Comparison of ENCODE assay signal across 1 cellular context in the genomic region with DNA sequence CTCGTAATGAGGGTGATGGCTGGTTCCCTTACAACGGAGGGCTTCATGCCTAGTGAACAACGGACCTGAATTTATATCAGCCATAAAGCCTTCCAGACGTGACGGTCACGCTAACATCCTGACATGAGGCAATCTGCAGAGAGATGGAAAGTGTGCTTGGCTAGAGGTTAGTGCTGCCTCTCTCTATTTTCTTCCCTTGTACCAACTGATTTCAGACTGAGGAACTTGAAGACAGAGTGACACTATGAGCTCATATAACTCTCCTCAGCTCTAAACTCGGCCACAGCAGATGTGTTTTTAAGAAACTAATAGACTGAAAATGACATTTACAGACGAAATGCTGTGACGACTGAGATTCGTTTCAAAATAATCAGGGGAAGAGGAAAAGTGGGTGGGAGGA.
TF ChIP-seq lines count a peak whose summit lies in the region.

No MANE protein-coding gene starts in this region.

TF ChIP-seq in GM12878, 131 proteins besides CTCF, POLR2A, EP300 and RAD21 (continued from another document):
- TF ChIP-seq RELB (IDR thresholded peaks at IDR 0.05; ENCODE audit: low read depth) (no peak), CHD1 (IDR thresholded peaks at IDR 0.05; ENCODE audit: low read depth, low read length) (peak; percentile 35; the same call in 1 of the 2 replicates), CHD4 (IDR thresholded peaks at IDR 0.05) (no peak), ZNF687 (IDR thresholded peaks at IDR 0.05) (peak; percentile 56; the same call in 1 of the 2 replicates), SMAD5 (IDR thresholded peaks at IDR 0.05; ENCODE audit: low read depth) (peak; percentile 64; the same call in 1 of the 2 replicates), POLR2AphosphoS5 (IDR thresholded peaks at IDR 0.05; ENCODE audit: low read length) (peak; percentile 45; the same call in 1 of the 2 replicates), PML (IDR thresholded peaks at IDR 0.05; ENCODE audit: low read length) (0 out of 2 replicates have a peak, but pooled peaks have one; percentile 9), CREM (IDR thresholded peaks at IDR 0.05; ENCODE audit: low read depth) (peak; percentile 68), RUNX3 (IDR thresholded peaks at IDR 0.05; ENCODE audit: low read length) (peak; percentile 23; the same call in 1 of the 2 replicates), BMI1 (IDR thresholded peaks at IDR 0.05; ENCODE audit: borderline replicate concordance) (0 out of 2 replicates have a peak, but pooled peaks have one; percentile 21), ATF7 (IDR thresholded peaks at IDR 0.05; ENCODE audit: low read depth) (peak; percentile 38; the same call in 1 of the 2 replicates), YY1 (IDR thresholded peaks at IDR 0.05; ENCODE audit: low read depth, low read length) (0 out of 2 replicates have a peak, but pooled peaks have one; percentile 13), JUND (IDR thresholded peaks at IDR 0.05; ENCODE audit: low read depth, low read length) (no peak), POU2F2 (IDR thresholded peaks at IDR 0.05; ENCODE audit: borderline replicate concordance, low read depth, low read length) (0 out of 3 replicates have a peak, but pooled peaks have one; percentile 15)
- TF ChIP-seq, protein P1, sequence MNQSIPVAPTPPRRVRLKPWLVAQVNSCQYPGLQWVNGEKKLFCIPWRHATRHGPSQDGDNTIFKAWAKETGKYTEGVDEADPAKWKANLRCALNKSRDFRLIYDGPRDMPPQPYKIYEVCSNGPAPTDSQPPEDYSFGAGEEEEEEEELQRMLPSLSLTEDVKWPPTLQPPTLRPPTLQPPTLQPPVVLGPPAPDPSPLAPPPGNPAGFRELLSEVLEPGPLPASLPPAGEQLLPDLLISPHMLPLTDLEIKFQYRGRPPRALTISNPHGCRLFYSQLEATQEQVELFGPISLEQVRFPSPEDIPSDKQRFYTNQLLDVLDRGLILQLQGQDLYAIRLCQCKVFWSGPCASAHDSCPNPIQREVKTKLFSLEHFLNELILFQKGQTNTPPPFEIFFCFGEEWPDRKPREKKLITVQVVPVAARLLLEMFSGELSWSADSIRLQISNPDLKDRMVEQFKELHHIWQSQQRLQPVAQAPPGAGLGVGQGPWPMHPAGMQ (IDR thresholded peaks at IDR 0.05; ENCODE audit: borderline replicate concordance): no peak
